16 cellular contexts compared by ENCODE assay signal in the genomic region with DNA sequence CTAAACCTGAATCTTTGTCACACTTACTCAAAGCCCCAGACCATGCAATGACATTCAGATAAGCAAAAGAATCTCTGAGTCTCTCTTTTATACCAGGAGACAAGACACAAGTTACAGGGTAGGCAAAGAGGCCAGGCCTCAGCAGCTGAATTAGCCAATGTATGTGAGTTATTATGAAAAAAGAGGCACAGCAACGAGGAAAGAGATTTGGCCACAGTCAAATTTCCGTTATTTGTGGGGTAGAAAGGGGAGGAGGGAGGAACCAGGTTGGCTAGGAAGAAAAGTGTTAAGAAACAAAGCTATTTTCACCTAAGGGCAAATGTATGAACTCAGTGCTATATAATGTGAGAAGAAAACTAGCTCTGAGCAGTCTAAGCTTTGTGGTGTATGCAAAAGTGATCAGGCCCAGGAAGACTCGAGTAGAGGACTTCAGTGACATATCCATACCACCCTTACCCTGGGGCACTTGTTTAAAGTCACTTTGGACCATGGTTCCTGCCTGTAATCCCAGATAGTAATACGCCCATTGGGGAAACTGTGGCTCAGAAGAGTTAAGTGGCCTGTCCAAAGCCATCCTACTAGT.
"Had no signal": no experiment of that assay in that cellular context is flagged by ENCODE, and none has a peak within 500 bp of the region (broad histone marks: within the 10 kb centered on the region; RNA-seq: fewer than 3 reads in every experiment).

No MANE protein-coding gene starts in this region.

- H3K27ac ChIP-seq: prostate gland, skin epidermis, suprapubic skin, WERI-Rb-1 had no signal

- DNase-seq: activated CD4-positive, alpha-beta T cell treated with anti-CD3 and anti-CD28 coated beads, Interleukin-2, amount 50 U/mL, for 48 hours; activated naive CD4-positive, alpha-beta T cell treated with anti-CD3 and anti-CD28 coated beads for 36 hours; activated naive CD8-positive, alpha-beta T cell treated with anti-CD3 and anti-CD28 coated beads, Interleukin-2, amount 50 U/mL, for 24 hours; aorta; effector memory CD4-positive, alpha-beta T cell; foreskin melanocyte; head of caudate nucleus; occipital lobe; right cardiac atrium; stimulated activated CD4-positive, alpha-beta T cell treated with anti-CD3 and anti-CD28 coated beads, Interleukin-15, amount 100 ng/mL, for 24 hours; stimulated activated CD4-positive, alpha-beta T cell treated with anti-CD3 and anti-CD28 coated beads, Interleukin-4, amount 100 ng/mL, for 24 hours; stimulated activated naive CD4-positive, alpha-beta T cell treated with Interleukin-2 at 50 U/mL for 16 hours; WERI-Rb-1 had no signal

- H3K4me3 ChIP-seq: prostate gland, skin epidermis, suprapubic skin had no signal

- H3K4me1 ChIP-seq: prostate gland, suprapubic skin had no signal

- H3K36me3 ChIP-seq: prostate gland, suprapubic skin, WERI-Rb-1 had no signal

- H3K9me3 ChIP-seq: prostate gland, suprapubic skin had no signal

- H3K27me3 ChIP-seq: suprapubic skin had no signal

- ATAC-seq: activated naive CD8-positive, alpha-beta T cell treated with anti-CD3 and anti-CD28 coated beads, Interleukin-2, amount 50 U/mL, for 24 hours; right cardiac atrium had no signal
